Comparison of ENCODE assay signal across 8 cellular contexts in the genomic region with DNA sequence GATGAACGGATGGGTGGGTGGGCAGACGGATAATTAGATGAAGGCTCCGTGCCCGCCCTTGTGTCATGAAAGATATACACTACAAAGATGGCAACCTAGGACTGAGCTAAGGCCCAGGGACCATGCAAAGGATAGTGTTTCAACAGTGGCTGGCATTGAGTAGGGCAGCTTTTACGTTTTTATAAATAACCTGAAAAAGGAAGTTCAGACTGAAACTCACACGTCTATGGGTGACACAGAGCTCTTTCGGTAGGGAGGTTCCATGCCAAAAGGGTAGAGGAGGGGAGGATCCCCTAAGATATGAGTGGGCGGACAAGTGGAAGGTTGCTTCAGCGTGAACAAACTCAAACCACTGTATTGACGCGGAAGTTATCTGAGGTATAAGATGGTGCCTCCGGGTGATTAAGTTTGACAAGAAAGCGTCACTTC.
DNase-seq lines count a peak whose midpoint lies in the region; ATAC-seq and TF ChIP-seq lines count a peak whose summit lies in the region.

No MANE protein-coding gene starts in this region.

- H4K91ac ChIP-seq in mesenchymal stem cell (ENCODE audit: low read length), result no peak overlapping the region

- H3K4me1 ChIP-seq in mesenchymal stem cell (ENCODE audit: control insufficient read depth, insufficient read depth, low read depth, low read length) (peaks cover 34% of the 10 kb centered on the region), esophagus squamous epithelium (peaks cover 3 to 29% (median 4%) of the 10 kb centered on the region in 3 donors)

- no peaks in the 10 kb centered on the region for H3K9me3 Mint-ChIP-seq in activated B cell treated with CpG ODN at 0.5 μM for 24 hours

- no peak overlapping the region for H2BK5ac ChIP-seq in mesenchymal stem cell (ENCODE audit: low read depth, low read length, poor library complexity, severe bottlenecking)

- H4K8ac ChIP-seq in mesenchymal stem cell (ENCODE audit: low read length), result no peak overlapping the region

- H2AK5ac ChIP-seq in mesenchymal stem cell (ENCODE audit: low read length, severe bottlenecking), result no peak overlapping the region

- no peak overlapping the region for H2AFZ ChIP-seq in mesenchymal stem cell (ENCODE audit: low read depth, low read length)

- 97% methylated on average over 9 of the region's 13 CpGs for WGBS in mesenchymal stem cell
- 72 to 75% methylated on average over 12 to 13 of the region's 13 CpGs for WGBS in esophagus squamous epithelium, 2 donors

- H3K36me3 Mint-ChIP-seq in activated B cell treated with CpG ODN at 0.5 μM for 24 hours (ENCODE audit: low read depth), result no peaks in the 10 kb centered on the region

- H3K18ac ChIP-seq in mesenchymal stem cell (ENCODE audit: low read depth in 1 of 2, low read length in 2 of 2), result no peak overlapping the region

- no peak overlapping the region for H3K9ac ChIP-seq in mesenchymal stem cell (ENCODE audit: low read length)

- H3K9me3 ChIP-seq in mesenchymal stem cell (ENCODE audit: control insufficient read depth, low read length) (no peaks in the 10 kb centered on the region), esophagus squamous epithelium (no peaks in the 10 kb centered on the region)

- no peak overlapping the region for H3K4ac ChIP-seq in mesenchymal stem cell (ENCODE audit: low read depth in 1 of 2, low read length in 2 of 2)

- H2BK15ac ChIP-seq in mesenchymal stem cell (ENCODE audit: low read depth, poor library complexity, severe bottlenecking), result peak overlapping the region; percentile 0

- no peaks in the 10 kb centered on the region for H3K27me3 Mint-ChIP-seq in activated B cell treated with CpG ODN at 0.5 μM for 24 hours

- no peak overlapping the region for H3K14ac ChIP-seq in mesenchymal stem cell (ENCODE audit: low read length in 2 of 2)

- H2BK12ac ChIP-seq in mesenchymal stem cell (ENCODE audit: low read length in 2 of 2), result no peak overlapping the region

- H3K4me3 Mint-ChIP-seq in activated B cell treated with CpG ODN at 0.5 μM for 24 hours, result peak overlapping the region; percentile 54

- ATAC-seq in GM19324 (IDR thresholded peaks at IDR 0.05; ENCODE audit: low FRiP score, unreplicated experiment), result peak; percentile 64
- ATAC-seq in HG03097 (IDR thresholded peaks at IDR 0.05; ENCODE audit: low FRiP score, unreplicated experiment), result peak; percentile 72
- ATAC-seq in activated B cell treated with CpG ODN at 0.5 μM for 24 hours (ENCODE audit: low read depth), result peak; percentile 77

- peaks cover 15% of the 10 kb centered on the region for H3K4me1 Mint-ChIP-seq in activated B cell treated with CpG ODN at 0.5 μM for 24 hours

- H3K27ac Mint-ChIP-seq in activated B cell treated with CpG ODN at 0.5 μM for 24 hours, result peak overlapping the region; percentile 87

- no peak for TF ChIP-seq POLR2A in esophagus squamous epithelium (IDR thresholded peaks at IDR 0.05)

- H3K27ac ChIP-seq in mesenchymal stem cell (ENCODE audit: low read length, poor library complexity, severe bottlenecking) (no peak overlapping the region), esophagus squamous epithelium (peak overlapping the region in 2 of 4 donors; percentile 44)

- H3K23ac ChIP-seq in mesenchymal stem cell (ENCODE audit: low read length in 2 of 2), result no peak overlapping the region

- no peak for TF ChIP-seq CTCF in activated B cell treated with CpG ODN at 0.5 μM for 24 hours (IDR thresholded peaks at IDR 0.05)
- TF ChIP-seq CTCF in esophagus squamous epithelium (IDR thresholded peaks at IDR 0.05), result no peak

- H3K36me3 ChIP-seq in mesenchymal stem cell (ENCODE audit: control insufficient read depth in 1 of 2, insufficient read depth in 2 of 2, low read depth in 1 of 2, low read length in 2 of 2), result peaks cover 0 to 7% of the 10 kb centered on the region in 2 experiments
- no peaks in the 10 kb centered on the region for H3K36me3 ChIP-seq in esophagus squamous epithelium

- intact Hi-C loops in activated B cell treated with CpG ODN at 0.5 μM for 24 hours (cut with micrococcal nuclease) (loop anchor here (1.0 kb wide), 4 partner anchors 10 to 91 kb away; partner anchors contain the start of gene UBASH3B), esophagus squamous epithelium (cut with DNase I) (no loop called here)

- peak; percentile 31 for DNase-seq in activated B cell treated with CpG ODN at 0.5 μM for 24 hours
- DNase-seq in mesenchymal stem cell, result no peak
- no peak for DNase-seq in amygdala (lab: John Stamatoyannopoulos, UW)
- no peak for DNase-seq in AG08396 (ENCODE audit: low spot score)
- DNase-seq in EL, result no peak
- DNase-seq in esophagus squamous epithelium (lab: John Stamatoyannopoulos, UW), result no peak

- H3K27me3 ChIP-seq in mesenchymal stem cell (ENCODE audit: control insufficient read depth in 1 of 2, insufficient read depth in 1 of 2, low read length in 2 of 2) (no peaks in the 10 kb centered on the region), esophagus squamous epithelium (no peaks in the 10 kb centered on the region)

- H3K4me3 ChIP-seq in mesenchymal stem cell (ENCODE audit: insufficient read depth in 1 of 2, low read depth in 1 of 2, low read length in 2 of 2), result no peak overlapping the region
- no peak overlapping the region for H3K4me3 ChIP-seq in esophagus squamous epithelium

- CTCF ChIA-PET in activated B cell treated with CpG ODN at 0.5 μM for 24 hours (lab: Charles Lee), result interaction anchor here (0.7 to 5.5 kb wide), 3 partner anchors 9 to 90 kb away, joined by 3 to 41 read pairs (median 7); partner anchors contain the start of gene UBASH3B

- no peak overlapping the region for H3K4me2 ChIP-seq in mesenchymal stem cell (ENCODE audit: low read length, poor library complexity, severe bottlenecking)

- no peak overlapping the region for H2BK120ac ChIP-seq in mesenchymal stem cell (ENCODE audit: low read depth, low read length)

- H3K79me1 ChIP-seq in mesenchymal stem cell (replicated peaks; ENCODE audit: low read length, poor library complexity, severe bottlenecking), result peaks cover 18% of the 10 kb centered on the region

- POLR2A ChIA-PET in activated B cell treated with CpG ODN at 0.5 μM for 24 hours (lab: Charles Lee), result interaction anchor here (0.5 to 3.0 kb wide), 9 partner anchors 10 to 316 kb away, joined by 4 to 16 read pairs (median 9); partner anchors contain the start of genes HSPA8 and UBASH3B
